ENCODE assay signal across 12 cellular contexts in the genomic region with DNA sequence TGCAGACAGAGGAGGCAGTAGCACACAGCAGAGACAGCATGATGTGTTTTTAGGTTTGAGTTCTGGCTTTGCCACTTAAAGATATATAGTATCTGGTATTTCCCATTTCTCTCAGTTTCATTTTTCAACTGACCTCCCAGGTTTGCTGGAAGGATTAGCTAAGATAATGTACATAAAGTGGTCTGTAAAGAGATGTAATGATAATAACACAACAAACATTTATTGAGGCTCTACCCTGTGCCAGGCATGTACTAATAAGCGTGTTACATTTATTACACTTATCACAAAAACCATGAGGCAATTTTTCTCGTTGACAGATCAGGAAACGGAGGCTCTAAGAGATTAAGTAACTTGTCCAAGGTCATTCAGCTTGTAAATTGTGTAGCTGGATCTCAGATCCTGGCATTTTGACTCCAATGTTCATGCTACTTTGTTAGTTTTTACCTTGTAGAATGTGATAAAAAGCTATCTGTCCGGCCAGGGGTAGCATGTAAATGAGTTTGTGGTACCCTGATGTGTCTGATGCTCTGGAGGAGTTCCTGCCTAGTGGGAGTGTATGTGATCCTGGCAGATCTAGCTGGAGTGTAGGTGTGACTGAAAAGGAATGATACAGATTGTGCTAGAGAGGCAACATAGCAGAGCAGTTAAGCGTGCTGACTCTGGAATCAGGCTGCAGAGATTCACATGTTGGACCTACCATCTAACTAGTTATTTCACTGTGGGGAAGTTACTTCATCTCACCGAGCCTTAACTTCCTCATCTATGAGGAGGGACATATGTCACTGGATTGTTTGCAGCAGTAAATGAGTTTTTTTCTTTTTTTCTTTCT.
DNase-seq lines count a peak whose midpoint lies in the region; ATAC-seq and TF ChIP-seq lines count a peak whose summit lies in the region.
"Had no signal": no experiment of that assay in that cellular context is flagged by ENCODE, and none has a peak within 500 bp of the region (broad histone marks: within the 10 kb centered on the region; RNA-seq: fewer than 3 reads in every experiment).

No MANE protein-coding gene starts in this region.

- DNase-seq in NCI-H226 (peak; percentile 30), colonic mucosa (no peak), right lobe of liver (no peak), DMS153 treated with DMSO at 0.1 percent for 48 hours (lab: John Stamatoyannopoulos, UW; ENCODE audit: unreplicated experiment) (no peak), RWPE1 (ENCODE audit: low spot score) (no peak)
- DNase-seq: activated CD4-positive, CD25-positive, alpha-beta regulatory T cell; activated T-cell treated with anti-CD3 and anti-CD28 coated beads, Interleukin-2, amount 50 U/mL, for 72 hours; DMS 273 treated with DMSO at 0.1 percent for 48 hours had no signal

- TF ChIP-seq CTCF in 22Rv1 (IDR thresholded peaks at IDR 0.05) (0 out of 2 replicates have a peak, but pooled peaks have one; percentile 18), colonic mucosa (IDR thresholded peaks at IDR 0.05) (no peak), right lobe of liver (IDR thresholded peaks at IDR 0.05) (peak in 1 of 4 donors; percentile 5), RWPE1 (conservative IDR thresholded peaks at IDR 0.05; ENCODE audit: low read depth) (no peak)

- 45% methylated on average over 5 of the region's 6 CpGs for WGBS in right lobe of liver (ENCODE audit: insufficient coverage, low coverage, low lambda C conversion rate, missing lambda C conversion rate)

- no peak overlapping the region for H3K9ac ChIP-seq in colonic mucosa (ENCODE audit: low read depth in 2 of 2, low read length in 2 of 2)

- POLR2A ChIA-PET in RWPE1 (lab: Yijun Ruan, JAX; ENCODE audit: low non-redundant PET): no interaction called here

- H3K27me3 ChIP-seq in colonic mucosa (no peaks in the 10 kb centered on the region), right lobe of liver (no peaks in the 10 kb centered on the region)

- no peaks in the 10 kb centered on the region for H3K36me3 ChIP-seq in colonic mucosa
- H3K36me3 ChIP-seq in right lobe of liver: peaks cover 3 to 18% (median 12%) of the 10 kb centered on the region in 4 donors

- H3K4me3 ChIP-seq in colonic mucosa (no peak overlapping the region), right lobe of liver (no peak overlapping the region)
- H3K4me3 ChIP-seq: skin epidermis had no signal

- H3K4me1 ChIP-seq in colonic mucosa (peaks cover 11% of the 10 kb centered on the region), right lobe of liver (peaks cover 0 to 22% (median 7%) of the 10 kb centered on the region in 4 donors)

- ATAC-seq in right lobe of liver (peak in 3 of 4 donors; percentile 29 to 37 (median 31)), HG03378 (IDR thresholded peaks at IDR 0.05; ENCODE audit: unreplicated experiment) (no peak), GM21825 (IDR thresholded peaks at IDR 0.05; ENCODE audit: unreplicated experiment) (no peak)
- ATAC-seq: activated T-cell treated with anti-CD3 and anti-CD28 coated beads, Interleukin-2, amount 50 U/mL, for 72 hours had no signal

- no peak for TF ChIP-seq POLR2A in right lobe of liver (IDR thresholded peaks at IDR 0.05)

- H3K27ac ChIP-seq in 22Rv1 (no peak overlapping the region), colonic mucosa (peak overlapping the region; percentile 28), right lobe of liver (no peak overlapping the region), RWPE1 (no peak overlapping the region)
- H3K27ac ChIP-seq: skin epidermis had no signal

- intact Hi-C loops in colonic mucosa (cut with DNase I): no loop called here
- intact Hi-C loops in right lobe of liver (cut with DNase I): no loop called here

- H3K9me3 ChIP-seq in colonic mucosa: no peaks in the 10 kb centered on the region
- no peaks in the 10 kb centered on the region for H3K9me3 ChIP-seq in right lobe of liver

- CTCF ChIA-PET in RWPE1 (lab: Yijun Ruan, JAX): interaction anchor here (0.6 to 1.0 kb wide), 3 partner anchors 45 to 243 kb away, joined by 3 to 5 read pairs (median 5); no protein-coding TSS in a partner anchor

Comparison
In these comparisons a context has a peak if more than half of its experiments do, and no peak if none do; other contexts are left out.
1. ATAC-seq: peak in right lobe of liver (3 of 4); none in HG03378 (single experiment) and GM21825 (single experiment).